Comparison of ENCODE assay signal across 19 cellular contexts in the genomic region with DNA sequence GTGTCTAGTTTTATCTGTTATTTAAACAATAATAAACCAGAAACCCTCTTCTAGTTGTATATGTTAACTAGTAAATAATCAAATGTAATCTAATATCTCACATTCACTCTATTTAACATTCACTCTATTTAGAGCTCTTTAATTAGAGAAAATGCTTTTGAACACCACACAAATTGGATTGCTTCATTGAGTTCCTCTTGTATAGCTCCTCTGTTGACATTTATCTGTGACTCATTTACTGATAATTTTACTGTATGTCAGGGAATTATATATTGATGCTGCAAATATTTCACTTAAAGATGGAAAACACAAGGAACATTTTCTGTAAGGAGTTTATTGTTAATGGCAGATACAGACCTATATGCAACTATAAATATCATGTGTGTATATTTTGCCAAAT.
"Had no signal": no experiment of that assay in that cellular context is flagged by ENCODE, and none has a peak within 500 bp of the region (broad histone marks: within the 10 kb centered on the region; RNA-seq: fewer than 3 reads in every experiment).

No MANE protein-coding gene starts in this region.

- H3K4me3 ChIP-seq: cardiac muscle cell, MG63 had no signal

- H3K36me3 ChIP-seq: cardiac muscle cell, MG63 had no signal

- DNase-seq: activated B cell treated with CpG ODN at 0.5 μM for 24 hours; activated CD4-positive, alpha-beta T cell treated with anti-CD3 and anti-CD28 coated beads for 1 hour; activated CD4-positive, alpha-beta T cell treated with anti-CD3 and anti-CD28 coated beads, Interleukin-2, amount 10 ng/mL, durations not matched to agents 24 days and 14 days; activated CD4-positive, alpha-beta T cell treated with anti-CD3 and anti-CD28 coated beads, Interleukin-2, amount 50 U/mL, for 48 hours; activated CD8-positive, alpha-beta memory T cell treated with anti-CD3 and anti-CD28 coated beads, Interleukin-2, amount 10 ng/mL, durations not matched to agents 7 days and 5 days; activated effector memory CD4-positive, alpha-beta T cell treated with Interleukin-2 at 50 U/mL for 16 hours; activated naive CD4-positive, alpha-beta T cell; activated T-cell treated with anti-CD3 and anti-CD28 coated beads, Interleukin-2, amount 50 U/mL, for 24 hours; amygdala; KG1; MG63; NCI-H1048; NCI-H1930; NCI-H510A treated with DMSO at 0.1 percent for 48 hours; SHP77 treated with DMSO at 0.1 percent for 48 hours; T-cell; T-helper 2 cell; T1000 had no signal

- H3K9me3 ChIP-seq: MG63 had no signal

- H3K27me3 ChIP-seq: cardiac muscle cell, MG63 had no signal

- ATAC-seq: activated CD8-positive, alpha-beta memory T cell treated with anti-CD3 and anti-CD28 coated beads, Interleukin-2, amount 10 ng/mL, durations not matched to agents 7 days and 5 days; T-cell had no signal

- H3K27ac ChIP-seq: cardiac muscle cell had no signal
